1 cellular context compared by ENCODE assay signal in the genomic region with DNA sequence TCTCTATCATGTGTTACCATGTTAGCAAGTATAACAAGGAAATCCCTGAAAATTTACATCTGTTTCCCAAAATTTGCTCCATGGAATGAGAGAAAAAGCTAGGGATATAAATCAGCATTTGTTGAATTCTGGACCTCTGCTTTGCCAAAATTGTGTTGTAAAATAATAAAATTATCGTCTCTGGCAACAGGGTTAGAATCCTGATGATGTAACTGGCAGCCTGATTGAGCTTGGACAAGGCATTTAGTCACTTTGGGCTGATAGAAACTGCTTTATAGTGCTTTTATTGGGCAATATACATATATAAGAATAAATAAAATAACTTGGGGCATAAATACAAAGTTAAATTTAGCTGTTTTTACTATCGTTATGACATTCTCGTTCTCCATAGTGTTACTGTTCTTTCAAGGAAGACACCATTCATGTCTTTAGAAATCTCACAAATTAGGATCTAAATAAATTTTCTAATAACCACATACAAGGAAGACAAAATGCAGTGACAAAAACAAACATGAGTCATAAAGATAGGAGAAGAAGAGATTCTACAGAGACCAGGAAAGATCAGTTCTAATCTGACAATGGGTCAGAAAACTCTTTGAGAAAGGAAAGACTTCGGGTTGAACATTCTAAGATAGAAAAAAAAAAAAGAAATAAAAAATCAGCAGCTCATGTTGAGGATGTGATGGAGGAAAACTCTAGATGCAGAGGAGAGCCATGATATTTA.
A peak's percentile ranks its signal among the peaks of the same experiment; 100 is the strongest.
TF ChIP-seq lines count a peak whose summit lies in the region.

No MANE protein-coding gene starts in this region.

TF ChIP-seq in SK-N-SH, 30 proteins besides CTCF, POLR2A, EP300 and RAD21 (continued from another document):
- TF ChIP-seq FOXM1 (IDR thresholded peaks at IDR 0.05; ENCODE audit: low read depth) (no peak), TCF12 (IDR thresholded peaks at IDR 0.05) (peak; percentile 78), JUND (IDR thresholded peaks at IDR 0.05) (peak; percentile 49)
- TF ChIP-seq, protein P1, sequence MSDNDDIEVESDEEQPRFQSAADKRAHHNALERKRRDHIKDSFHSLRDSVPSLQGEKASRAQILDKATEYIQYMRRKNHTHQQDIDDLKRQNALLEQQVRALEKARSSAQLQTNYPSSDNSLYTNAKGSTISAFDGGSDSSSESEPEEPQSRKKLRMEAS (IDR thresholded peaks at IDR 0.05; ENCODE audit: low read depth), result no peak
